In the genomic region with DNA sequence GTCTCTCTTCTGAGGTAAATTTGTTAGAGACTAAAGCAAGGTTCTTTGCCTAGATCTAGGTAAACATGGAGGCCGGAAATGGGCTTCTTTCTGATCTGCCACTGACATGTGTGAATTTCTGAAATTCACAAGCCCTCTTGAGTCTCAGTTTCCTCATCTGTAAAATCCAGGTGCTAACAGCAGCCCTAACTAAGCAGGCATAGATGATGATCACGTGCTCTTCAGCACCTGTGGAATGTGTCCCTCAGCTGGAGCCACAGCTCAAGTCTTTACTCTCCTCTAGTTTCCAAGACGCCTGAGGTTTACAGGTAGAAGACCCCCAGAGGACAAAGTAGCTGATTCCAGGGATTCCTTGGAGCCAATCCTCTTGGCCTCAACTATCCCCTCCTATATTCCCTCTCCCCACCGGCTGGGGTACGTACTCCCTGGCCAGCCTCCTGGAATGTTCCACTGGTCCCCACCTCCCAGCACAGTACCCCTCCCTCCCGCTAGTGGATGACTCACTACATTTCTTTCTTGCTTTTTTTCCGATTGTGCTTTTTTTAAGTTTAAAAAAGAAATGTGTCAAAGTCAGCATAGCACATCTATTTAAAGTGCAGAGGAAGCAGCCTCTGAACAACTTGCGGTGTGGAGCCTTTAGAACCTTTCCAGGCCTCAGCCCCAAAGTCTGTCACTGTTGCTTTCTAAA, we compare ENCODE assay signal across 8 cellular contexts.
DNase-seq lines count a peak whose midpoint lies in the region; ATAC-seq and TF ChIP-seq lines count a peak whose summit lies in the region.

No MANE protein-coding gene starts in this region.

- no peak overlapping the region for H2AFZ ChIP-seq in mesenchymal stem cell (ENCODE audit: low read depth, low read length)

- peak overlapping the region; percentile 97 for H3K27ac Mint-ChIP-seq in activated naive CD8-positive, alpha-beta T cell treated with anti-CD3 and anti-CD28 coated beads, Interleukin-2, amount 50 U/mL, for 24 hours

- H3K36me3 Mint-ChIP-seq in activated naive CD8-positive, alpha-beta T cell treated with anti-CD3 and anti-CD28 coated beads, Interleukin-2, amount 50 U/mL, for 24 hours (ENCODE audit: low read depth) = no peaks in the 10 kb centered on the region

- TF ChIP-seq POLR2A in vagina (IDR thresholded peaks at IDR 0.05) = no peak

- peak overlapping the region; percentile 61 for H3K9ac ChIP-seq in mesenchymal stem cell (ENCODE audit: low read length)

- no peaks in the 10 kb centered on the region for H3K9me3 Mint-ChIP-seq in activated naive CD8-positive, alpha-beta T cell treated with anti-CD3 and anti-CD28 coated beads, Interleukin-2, amount 50 U/mL, for 24 hours

- intact Hi-C loops in vagina (cut with DNase I) = no loop called here

- H2BK12ac ChIP-seq in mesenchymal stem cell (ENCODE audit: low read length in 2 of 2) = no peak overlapping the region

- peaks cover 0 to 42% of the 10 kb centered on the region in 2 experiments for H3K27me3 ChIP-seq in mesenchymal stem cell (ENCODE audit: control insufficient read depth in 1 of 2, insufficient read depth in 1 of 2, low read length in 2 of 2)
- no peaks in the 10 kb centered on the region for H3K27me3 ChIP-seq in vagina

- no peak overlapping the region for H3K4me2 ChIP-seq in mesenchymal stem cell (ENCODE audit: low read length, poor library complexity, severe bottlenecking)

- H2BK120ac ChIP-seq in mesenchymal stem cell (ENCODE audit: low read depth, low read length) = peak overlapping the region; percentile 64

- H3K36me3 ChIP-seq in mesenchymal stem cell (ENCODE audit: control insufficient read depth in 1 of 2, insufficient read depth in 2 of 2, low read depth in 1 of 2, low read length in 2 of 2) (no peaks in the 10 kb centered on the region), vagina (no peaks in the 10 kb centered on the region)

- H3K14ac ChIP-seq in mesenchymal stem cell (ENCODE audit: low read length in 2 of 2) = no peak overlapping the region

- no peak overlapping the region for H2BK5ac ChIP-seq in mesenchymal stem cell (ENCODE audit: low read depth, low read length, poor library complexity, severe bottlenecking)

- peak overlapping the region in 1 of 2 experiments; percentile 66 for H3K4me3 ChIP-seq in mesenchymal stem cell (ENCODE audit: insufficient read depth in 1 of 2, low read depth in 1 of 2, low read length in 2 of 2)
- H3K4me3 ChIP-seq in vagina = peak overlapping the region; percentile 31 to 39

- no peaks in the 10 kb centered on the region for H3K79me1 ChIP-seq in mesenchymal stem cell (replicated peaks; ENCODE audit: low read length, poor library complexity, severe bottlenecking)

- H3K23ac ChIP-seq in mesenchymal stem cell (ENCODE audit: low read length in 2 of 2) = no peak overlapping the region

- peak overlapping the region; percentile 68 for H4K91ac ChIP-seq in mesenchymal stem cell (ENCODE audit: low read length)

- peaks cover 33% of the 10 kb centered on the region for H3K4me1 Mint-ChIP-seq in activated naive CD8-positive, alpha-beta T cell treated with anti-CD3 and anti-CD28 coated beads, Interleukin-2, amount 50 U/mL, for 24 hours

- H3K4me1 ChIP-seq in mesenchymal stem cell (ENCODE audit: control insufficient read depth, insufficient read depth, low read depth, low read length) (peaks cover 18% of the 10 kb centered on the region), vagina (peaks cover 5% of the 10 kb centered on the region)

- H3K9me3 ChIP-seq in mesenchymal stem cell (ENCODE audit: control insufficient read depth, low read length) (peaks cover 5% of the 10 kb centered on the region), vagina (no peaks in the 10 kb centered on the region)

- no peaks in the 10 kb centered on the region for H3K27me3 Mint-ChIP-seq in activated naive CD8-positive, alpha-beta T cell treated with anti-CD3 and anti-CD28 coated beads, Interleukin-2, amount 50 U/mL, for 24 hours

- TF ChIP-seq CTCF in vagina (IDR thresholded peaks at IDR 0.05) = no peak

- H2AK5ac ChIP-seq in mesenchymal stem cell (ENCODE audit: low read length, severe bottlenecking) = no peak overlapping the region

- no peak overlapping the region for H2BK15ac ChIP-seq in mesenchymal stem cell (ENCODE audit: low read depth, poor library complexity, severe bottlenecking)

- no peak for DNase-seq in activated naive CD8-positive, alpha-beta T cell treated with anti-CD3 and anti-CD28 coated beads, Interleukin-2, amount 50 U/mL, for 24 hours
- DNase-seq in mesenchymal stem cell = peak; percentile 32
- DNase-seq in vagina (ENCODE audit: extremely low spot score in 2 of 2) = no peak
- no peak for DNase-seq in hippocampal formation (lab: John Stamatoyannopoulos, UW)
- no peak for DNase-seq in DMS 273 treated with DMSO at 0.1 percent for 48 hours (lab: John Stamatoyannopoulos, UW)

- H3K4me3 Mint-ChIP-seq in activated naive CD8-positive, alpha-beta T cell treated with anti-CD3 and anti-CD28 coated beads, Interleukin-2, amount 50 U/mL, for 24 hours = peak overlapping the region; percentile 77

- peak; percentile 2 for ATAC-seq in GM18909 (IDR thresholded peaks at IDR 0.05; ENCODE audit: poor library complexity, unreplicated experiment)
- peak; percentile 18 for ATAC-seq in HG03159 (IDR thresholded peaks at IDR 0.05; ENCODE audit: unreplicated experiment)
- peak; percentile 30 for ATAC-seq in activated naive CD8-positive, alpha-beta T cell treated with anti-CD3 and anti-CD28 coated beads, Interleukin-2, amount 50 U/mL, for 24 hours
- no peak for ATAC-seq in GM19467 (IDR thresholded peaks at IDR 0.05; ENCODE audit: unreplicated experiment)

- no peak overlapping the region for H3K4ac ChIP-seq in mesenchymal stem cell (ENCODE audit: low read depth in 1 of 2, low read length in 2 of 2)

- H3K27ac ChIP-seq in mesenchymal stem cell (ENCODE audit: low read length, poor library complexity, severe bottlenecking) = no peak overlapping the region
- peak overlapping the region; percentile 78 for H3K27ac ChIP-seq in vagina

- H3K18ac ChIP-seq in mesenchymal stem cell (ENCODE audit: low read depth in 1 of 2, low read length in 2 of 2) = peak overlapping the region; percentile 54 to 93

- H4K8ac ChIP-seq in mesenchymal stem cell (ENCODE audit: low read length) = no peak overlapping the region

- WGBS in mesenchymal stem cell = 58% methylated on average over 6 of the region's 8 CpGs
